3 cellular contexts compared by ENCODE assay signal in genomic region chr15:77623878-77624524, GRCh38.
TF ChIP-seq lines count a peak whose summit lies in the region.

No MANE protein-coding gene starts in this region.

TF ChIP-seq in HEK293, 187 proteins besides CTCF, POLR2A, EP300 and RAD21 (continues in another document):
- no peak for TF ChIP-seq SALL2 (tag by site-specific recombination; IDR thresholded peaks at IDR 0.05; ENCODE audit: borderline replicate concordance)
- TF ChIP-seq ZNF658 (tag by site-specific recombination; IDR thresholded peaks at IDR 0.05), result no peak
- no peak for TF ChIP-seq ZNF16 (tag by site-specific recombination; IDR thresholded peaks at IDR 0.05; ENCODE audit: low read depth)
- no peak for TF ChIP-seq ZNF792 (tag by site-specific recombination; IDR thresholded peaks at IDR 0.05)
- peak; percentile 51; the same call in 1 of the 2 replicates for TF ChIP-seq ZNF266 (tag by site-specific recombination; IDR thresholded peaks at IDR 0.05; ENCODE audit: low read depth)
- TF ChIP-seq INSM2 (tag by site-specific recombination; IDR thresholded peaks at IDR 0.05), result no peak
- TF ChIP-seq ZNF664 (tag by site-specific recombination; IDR thresholded peaks at IDR 0.05), result no peak
- TF ChIP-seq GLIS2 (tag by site-specific recombination; IDR thresholded peaks at IDR 0.05), result no peak
- no peak for TF ChIP-seq ZNF521 (tag by site-specific recombination; IDR thresholded peaks at IDR 0.05)
- TF ChIP-seq ZNF747 (tag by site-specific recombination; IDR thresholded peaks at IDR 0.05), result peak; percentile 80
- TF ChIP-seq ZNF221 (tag by site-specific recombination; IDR thresholded peaks at IDR 0.05; ENCODE audit: borderline replicate concordance), result no peak
- no peak for TF ChIP-seq ZNF335 (tag by site-specific recombination; conservative IDR thresholded peaks at IDR 0.05)
- no peak for TF ChIP-seq ZNF585B (tag by site-specific recombination; IDR thresholded peaks at IDR 0.05)
- TF ChIP-seq ZNF677 (tag by site-specific recombination; IDR thresholded peaks at IDR 0.05), result no peak
- TF ChIP-seq ZNF660 (tag by site-specific recombination; IDR thresholded peaks at IDR 0.05), result no peak
- peak; percentile 61; the same call in 1 of the 2 replicates for TF ChIP-seq ZSCAN5A (tag by site-specific recombination; IDR thresholded peaks at IDR 0.05)
- TF ChIP-seq SP7 (tag by site-specific recombination; IDR thresholded peaks at IDR 0.05), result no peak
- TF ChIP-seq ZBTB17 (tag by site-specific recombination; IDR thresholded peaks at IDR 0.05), result no peak
- peak; percentile 80; the same call in 1 of the 2 replicates for TF ChIP-seq ZNF776 (tag by site-specific recombination; IDR thresholded peaks at IDR 0.05; ENCODE audit: borderline replicate concordance)

TF ChIP-seq in H1, 55 proteins besides CTCF, POLR2A, EP300 and RAD21:
- peak; percentile 66 for TF ChIP-seq HDAC6 (IDR thresholded peaks at IDR 0.05; ENCODE audit: low read depth, low read length)
- no peak for TF ChIP-seq KDM1A (IDR thresholded peaks at IDR 0.05; ENCODE audit: borderline replicate concordance, low read length)
- TF ChIP-seq MAX (IDR thresholded peaks at IDR 0.05), result 0 out of 2 replicates have a peak, but pooled peaks have one; percentile 23
- no peak for TF ChIP-seq CBX5 (IDR thresholded peaks at IDR 0.05; ENCODE audit: low read depth, low read length)
- no peak for TF ChIP-seq SP2 (IDR thresholded peaks at IDR 0.05; ENCODE audit: low read length)
- TF ChIP-seq NRF1 (IDR thresholded peaks at IDR 0.05; ENCODE audit: low read depth, low read length), result no peak
- no peak for TF ChIP-seq HDAC2 (IDR thresholded peaks at IDR 0.05; ENCODE audit: borderline replicate concordance in 1 of 2, low read depth in 2 of 2, low read length in 2 of 2)
- TF ChIP-seq CHD2 (IDR thresholded peaks at IDR 0.05; ENCODE audit: low read length), result 0 out of 2 replicates have a peak, but pooled peaks have one; percentile 16

TF ChIP-seq in neural cell, 6 proteins besides CTCF, POLR2A, EP300 and RAD21:
- TF ChIP-seq POLR2AphosphoS5 (IDR thresholded peaks at IDR 0.05), result no peak
- no peak for TF ChIP-seq EZH2 (IDR thresholded peaks at IDR 0.05; ENCODE audit: borderline replicate concordance, insufficient read depth, low read length, poor library complexity, severe bottlenecking)
- TF ChIP-seq SMC3 (conservative IDR thresholded peaks at IDR 0.05; ENCODE audit: poor library complexity), result no peak
- TF ChIP-seq TAF1 (IDR thresholded peaks at IDR 0.05; ENCODE audit: low read depth), result no peak
- no peak for TF ChIP-seq MXI1 (conservative IDR thresholded peaks at IDR 0.05; ENCODE audit: poor library complexity, severe bottlenecking)
- TF ChIP-seq REST (IDR thresholded peaks at IDR 0.05; ENCODE audit: borderline replicate concordance), result no peak
